In genomic region chr19:15417699-15418098, GRCh38 we compare ENCODE assay signal across 8 cellular contexts. TPM values are rescaled to one million over a fixed set of nuclear protein-coding genes. Genes with fewer than 3 reads are reported as not detected.
DNase-seq lines count a peak whose midpoint lies in the region; ATAC-seq and TF ChIP-seq lines count a peak whose summit lies in the region.

No MANE protein-coding gene starts in this region.

- intact Hi-C loops in breast epithelium (cut with DNase I; ENCODE audit: low total_unique reads) = no loop called here

- H3K9me3 ChIP-seq in breast epithelium = no peaks in the 10 kb centered on the region

- WGBS in urinary bladder = 7% methylated on average over 9 of the region's 9 CpGs

- H3K4me3 ChIP-seq in BJ (ENCODE audit: low read depth, low read length) (peak overlapping the region; percentile 99), KMS-11 (IDR thresholded peaks at IDR 0.05; ENCODE audit: insufficient read depth, low read depth, low read length) (no peak overlapping the region), breast epithelium (peak overlapping the region; percentile 71 to 100 (median 92)), urinary bladder (ENCODE audit: low read depth, low read length) (peak overlapping the region; percentile 86)

- H3K27ac ChIP-seq in KMS-11 (peak overlapping the region; percentile 60; the same call in 1 of the 2 replicates), breast epithelium (peak overlapping the region; percentile 82 to 90), urinary bladder (ENCODE audit: low read depth) (no peak overlapping the region)

- peak overlapping the region; percentile 99 for H3K4me2 ChIP-seq in KMS-11

- TF ChIP-seq CTCF in BJ (IDR thresholded peaks at IDR 0.05; ENCODE audit: insufficient read depth, low read depth, low read length) (no peak), KMS-11 (conservative IDR thresholded peaks at IDR 0.05; ENCODE audit: low read depth, low read length) (no peak), breast epithelium (IDR thresholded peaks at IDR 0.05) (no peak)

- DNase-seq in BJ (ENCODE audit: low read depth) (no peak), breast epithelium (ENCODE audit: low spot score in 2 of 2) (no peak), lung microvascular endothelial cell (ENCODE audit: low read depth in 2 of 2) (peak; percentile 30 to 36), SW 1271 (lab: John Stamatoyannopoulos, UW) (no peak)

- H3K79me2 ChIP-seq in KMS-11 (ENCODE audit: insufficient read depth, low read depth) = peaks cover 60% of the 10 kb centered on the region

- H3K4me1 ChIP-seq in KMS-11 (ENCODE audit: low read depth, poor library complexity, severe bottlenecking) (peaks cover 36% of the 10 kb centered on the region), breast epithelium (peaks cover 0 to 17% of the 10 kb centered on the region in 2 donors), urinary bladder (ENCODE audit: insufficient read depth) (no peaks in the 10 kb centered on the region)

- no peak for TF ChIP-seq POLR2A in breast epithelium (IDR thresholded peaks at IDR 0.05)

- H2AFZ ChIP-seq in KMS-11 (ENCODE audit: low read depth) = no peak overlapping the region

- H4K20me1 ChIP-seq in KMS-11 (ENCODE audit: insufficient read depth) = no peaks in the 10 kb centered on the region

- H3K9ac ChIP-seq in KMS-11 = peak overlapping the region; percentile 93

- ATAC-seq in HG02759 (IDR thresholded peaks at IDR 0.05; ENCODE audit: unreplicated experiment) = no peak
- ATAC-seq in GM21737 (IDR thresholded peaks at IDR 0.05; ENCODE audit: unreplicated experiment) = no peak

- CTCF ChIA-PET in BJ (lab: Yijun Ruan, JAX) = interaction anchor here (1.0 to 2.9 kb wide), 3 partner anchors 23 to 240 kb away, joined by 4 to 11 read pairs (median 4); no protein-coding TSS in a partner anchor

- H3K27me3 ChIP-seq in BJ (ENCODE audit: control insufficient read depth, insufficient read depth, low read length) (no peaks in the 10 kb centered on the region), KMS-11 (ENCODE audit: insufficient read depth, low read depth) (no peaks in the 10 kb centered on the region), breast epithelium (no peaks in the 10 kb centered on the region)

- POLR2A ChIA-PET in BJ (lab: Charles Lee) = no interaction called here

- H3K36me3 ChIP-seq in BJ (ENCODE audit: control insufficient read depth, insufficient read depth, low read length) = peaks cover 13% of the 10 kb centered on the region
- H3K36me3 ChIP-seq in KMS-11 (ENCODE audit: insufficient read depth) = no peaks in the 10 kb centered on the region
- no peaks in the 10 kb centered on the region for H3K36me3 ChIP-seq in breast epithelium
- no peaks in the 10 kb centered on the region for H3K36me3 ChIP-seq in urinary bladder (ENCODE audit: insufficient read depth)

RNA-seq across cellular contexts. Expression of gene AKAP8L, which starts 1.1 kb away (rescaled TPM):
- polyA plus RNA-seq in BJ (2011; rRNA removed) = 25.8 and 27.5 TPM in 2 replicates
- 32.7 and 47.1 TPM in 2 replicates for polyA minus RNA-seq in BJ (2011; rRNA and poly(A)+ RNA removed)
- 100 to 1,000 TPM in 2 of 3 donors, 10 to 100 TPM in 1; 77.6 to 141 (median 122) TPM for total RNA-seq in breast epithelium
- 28.8 and 39.9 TPM in 2 replicates for total RNA-seq in lung microvascular endothelial cell
- total RNA-seq in urinary bladder = 57.3 TPM
- 57.3 TPM for polyA plus RNA-seq in urinary bladder

RNA-seq across cellular contexts. Expression of gene WIZ, which starts 32.1 kb away (rescaled TPM):
- polyA plus RNA-seq in BJ (2011; rRNA removed) (7.5 and 10.9 TPM in 2 replicates), urinary bladder (42.5 TPM)
- 4.5 and 4.9 TPM in 2 replicates for polyA minus RNA-seq in BJ (2011; rRNA and poly(A)+ RNA removed)
- total RNA-seq in breast epithelium (10 to 100 TPM; 17.6 to 51.1 (median 34.9) TPM), lung microvascular endothelial cell (3.9 and 5.6 TPM in 2 replicates), urinary bladder (5.8 TPM)

RNA-seq across cellular contexts. Expression of gene AKAP8, which starts 38.1 kb away (rescaled TPM):
- 10.3 and 11.2 TPM in 2 replicates for polyA plus RNA-seq in BJ (2011; rRNA removed)
- polyA minus RNA-seq in BJ (2011; rRNA and poly(A)+ RNA removed) = 6.3 and 6.8 TPM in 2 replicates
- total RNA-seq in breast epithelium = 10 to 100 TPM; 23.2 to 40.7 (median 33.4) TPM
- total RNA-seq in lung microvascular endothelial cell = 10.5 and 11.1 TPM in 2 replicates
- total RNA-seq in urinary bladder = 13.4 TPM
- polyA plus RNA-seq in urinary bladder = 24.2 TPM

RNA-seq across cellular contexts. Expression of gene RASAL3, which starts 46.6 kb away (rescaled TPM):
- polyA plus RNA-seq in BJ (2011; rRNA removed) = 0.04 TPM in 1 of 2 replicates, not detected in the other
- not detected in 2 replicates for polyA minus RNA-seq in BJ (2011; rRNA and poly(A)+ RNA removed)
- 1 to 10 TPM; 1.8 to 5.9 (median 3.4) TPM for total RNA-seq in breast epithelium
- total RNA-seq in lung microvascular endothelial cell = 10.9 and 16.9 TPM in 2 replicates
- total RNA-seq in urinary bladder = 0.85 TPM
- polyA plus RNA-seq in urinary bladder = 1.8 TPM

Comparison
In these comparisons a context has a peak if more than half of its experiments do, and no peak if none do; other contexts are left out.
1. DNase-seq: peak in lung microvascular endothelial cell (2 of 2); none in BJ (single experiment), breast epithelium (0 of 2) and SW 1271 (0 of 2).